19 cellular contexts compared by ENCODE assay signal in the genomic region with DNA sequence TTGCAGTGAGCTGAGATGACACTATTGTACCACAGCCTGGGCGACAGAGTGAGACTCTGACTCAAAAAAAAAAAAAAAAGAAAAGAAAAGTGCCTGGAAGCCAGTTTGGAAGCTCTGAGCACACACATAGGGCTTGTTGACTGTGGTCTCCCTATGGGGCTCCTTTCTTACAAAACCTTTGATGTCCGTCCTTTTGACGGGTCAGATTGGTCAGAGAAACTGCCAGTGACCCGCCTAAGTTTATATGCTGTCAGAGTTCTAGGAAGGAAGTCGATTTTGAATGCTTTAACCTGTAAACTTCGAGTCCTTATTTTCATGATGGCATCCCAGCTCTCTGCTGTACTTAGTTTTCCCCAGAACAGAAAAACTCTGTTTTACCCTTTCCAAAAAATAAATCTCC.
DNase-seq lines count a peak whose midpoint lies in the region; FAIRE-seq and TF ChIP-seq lines count a peak whose summit lies in the region.
"Had no signal": no experiment of that assay in that cellular context is flagged by ENCODE, and none has a peak within 500 bp of the region (broad histone marks: within the 10 kb centered on the region; RNA-seq: fewer than 3 reads in every experiment).

No MANE protein-coding gene starts in this region.

- H3K9ac ChIP-seq in endothelial cell of umbilical vein (replicated peaks; ENCODE audit: extremely low read depth, insufficient read depth, low read length) = no peak overlapping the region

- TF ChIP-seq EP300 in transverse colon (IDR thresholded peaks at IDR 0.05; ENCODE audit: low read depth) = no peak

- no peak overlapping the region for H3K4me3 Mint-ChIP-seq in CD8-positive, alpha-beta memory T cell
- H3K4me3 Mint-ChIP-seq: B cell; CD4-positive, alpha-beta T cell; HFFc6 had no signal

- TF ChIP-seq POLR2A in endothelial cell of umbilical vein (IDR thresholded peaks at IDR 0.05; ENCODE audit: low read depth, low read length) (no peak), transverse colon (IDR thresholded peaks at IDR 0.05) (no peak)

- WGBS in small intestine, 3 donors = 80 to 90% (median 89%) methylated on average over 6 of the region's 6 CpGs
- 81 to 82% methylated on average over 5 to 6 of the region's 6 CpGs for WGBS in transverse colon (ENCODE audit: low coverage in 1 of 2), 2 donors

- H3K9me3 Mint-ChIP-seq in CD8-positive, alpha-beta memory T cell = no peaks in the 10 kb centered on the region
- H3K9me3 Mint-ChIP-seq: CD4-positive, alpha-beta T cell; HFFc6 had no signal

- H3K27ac Mint-ChIP-seq in CD8-positive, alpha-beta memory T cell = no peak overlapping the region
- H3K27ac Mint-ChIP-seq: B cell; CD4-positive, alpha-beta T cell; HFFc6 had no signal

- H3K79me2 ChIP-seq in endothelial cell of umbilical vein (ENCODE audit: control insufficient read depth, insufficient read depth, low read length) = no peaks in the 10 kb centered on the region

- no peaks in the 10 kb centered on the region for H3K27me3 Mint-ChIP-seq in CD8-positive, alpha-beta memory T cell
- H3K27me3 Mint-ChIP-seq: B cell; CD4-positive, alpha-beta T cell had no signal

- TF ChIP-seq CTCF in left ventricle myocardium inferior (IDR thresholded peaks at IDR 0.05; ENCODE audit: borderline replicate concordance) = no peak
- no peak for TF ChIP-seq CTCF in endothelial cell of umbilical vein (IDR thresholded peaks at IDR 0.05; ENCODE audit: extremely low read depth in 1 of 2, insufficient read depth in 1 of 2, low read depth in 1 of 2, low read length in 2 of 2)
- no peak for TF ChIP-seq CTCF in transverse colon (IDR thresholded peaks at IDR 0.05)

- no peaks in the 10 kb centered on the region for H3K9me1 ChIP-seq in endothelial cell of umbilical vein (replicated peaks; ENCODE audit: control insufficient read depth, extremely low read depth, insufficient read depth, low read length)

- no peak overlapping the region for H2AFZ ChIP-seq in endothelial cell of umbilical vein (ENCODE audit: low read depth, low read length)

- POLR2A ChIA-PET in CD8-positive, alpha-beta memory T cell (lab: Charles Lee) = no interaction called here
- POLR2A ChIA-PET in endothelial cell of umbilical vein (lab: Charles Lee) = no interaction called here

- in situ Hi-C loops in transverse colon (cut with MboI; ENCODE audit: low pct_ligation_motif_present in 1 of 4, low pct_unique_long_range_greater_than_20kb in 1 of 4, low sequenced_read_pairs in 3 of 4) = no loop called here

- H3K36me3 ChIP-seq in left ventricle myocardium inferior (no peaks in the 10 kb centered on the region), endothelial cell of umbilical vein (ENCODE audit: control insufficient read depth in 2 of 2, extremely low read depth in 1 of 2, insufficient read depth in 2 of 2, low read length in 2 of 2) (no peaks in the 10 kb centered on the region), small intestine (ENCODE audit: control insufficient read depth in 2 of 2, insufficient read depth in 2 of 2, low read length in 2 of 2) (no peaks in the 10 kb centered on the region), transverse colon (no peaks in the 10 kb centered on the region)
- H3K36me3 ChIP-seq in CD8-positive, alpha-beta memory T cell (ENCODE audit: insufficient read depth, low read length) = no peaks in the 10 kb centered on the region

- H3K9me3 ChIP-seq in left ventricle myocardium inferior (replicated peaks) (no peaks in the 10 kb centered on the region), endothelial cell of umbilical vein (replicated peaks; ENCODE audit: control insufficient read depth, insufficient read depth, low read length) (no peaks in the 10 kb centered on the region), small intestine (ENCODE audit: control insufficient read depth, low read depth) (no peaks in the 10 kb centered on the region), transverse colon (no peaks in the 10 kb centered on the region)
- H3K9me3 ChIP-seq in CD8-positive, alpha-beta memory T cell (ENCODE audit: low read length) = no peaks in the 10 kb centered on the region

- dilution Hi-C loops in endothelial cell of umbilical vein (cut with MboI; ENCODE audit: extremely low pct_ligation_motif_present, low sequenced_read_pairs) = no loop called here

- peaks cover 1 to 10% (median 2%) of the 10 kb centered on the region in 3 donors for H3K36me3 Mint-ChIP-seq in CD8-positive, alpha-beta memory T cell

- H3K4me3 ChIP-seq in left ventricle myocardium inferior (peak overlapping the region; percentile 34), endothelial cell of umbilical vein (replicated peaks in 1 of 3; ENCODE audit: insufficient read depth in 1 of 3, low read depth in 1 of 3, low read length in 3 of 3) (no peak overlapping the region), small intestine (ENCODE audit: low read depth in 1 of 2, low read length in 2 of 2) (no peak overlapping the region), transverse colon (no peak overlapping the region)
- H3K4me3 ChIP-seq in CD8-positive, alpha-beta memory T cell (ENCODE audit: low read length) = no peak overlapping the region

- H3K4me2 ChIP-seq in endothelial cell of umbilical vein (ENCODE audit: insufficient read depth, low read length) = peak overlapping the region; percentile 22

- H3K27ac ChIP-seq in left ventricle myocardium inferior (replicated peaks) (peak overlapping the region; percentile 67), endothelial cell of umbilical vein (ENCODE audit: insufficient read depth, low read depth, low read length) (peak overlapping the region; percentile 24), small intestine (ENCODE audit: low read depth in 1 of 2, low read length in 1 of 2) (no peak overlapping the region), transverse colon (no peak overlapping the region)
- peak overlapping the region; percentile 55 for H3K27ac ChIP-seq in CD8-positive, alpha-beta memory T cell (ENCODE audit: low read depth, low read length)
- H3K27ac ChIP-seq: C4-2B, HL-60 had no signal

- no peaks in the 10 kb centered on the region for H3K27me3 ChIP-seq in left ventricle myocardium inferior (ENCODE audit: low read depth)
- no peaks in the 10 kb centered on the region for H3K27me3 ChIP-seq in CD8-positive, alpha-beta memory T cell (ENCODE audit: insufficient read depth, low read length, poor library complexity, severe bottlenecking)
- H3K27me3 ChIP-seq in endothelial cell of umbilical vein (ENCODE audit: control insufficient read depth in 2 of 2, insufficient read depth in 2 of 2, low read length in 2 of 2) = no peaks in the 10 kb centered on the region
- no peaks in the 10 kb centered on the region for H3K27me3 ChIP-seq in small intestine (ENCODE audit: control insufficient read depth in 2 of 2, insufficient read depth in 2 of 2, low read length in 2 of 2)
- H3K27me3 ChIP-seq in transverse colon = no peaks in the 10 kb centered on the region

- no TSS peak for BruUV-seq in endothelial cell of umbilical vein (replicated peaks; lab: Mats Ljungman, UMichigan)

- DNase-seq in left ventricle myocardium inferior (no peak), cardiac septum (ENCODE audit: low spot score) (no peak), endothelial cell of umbilical vein (ENCODE audit: low read depth, low spot score) (no peak), lung microvascular endothelial cell (ENCODE audit: low read depth in 2 of 2) (peak; percentile 23 to 54), small intestine (no peak), globus pallidus (ENCODE audit: low spot score) (no peak), transverse colon (no peak)
- DNase-seq in CD8-positive, alpha-beta memory T cell = no peak
- DNase-seq: CD4-positive, alpha-beta T cell; DMS153; DMS79; GDM1; GOT3; H7; HFFc6 had no signal

- no peaks in the 10 kb centered on the region for H4K20me1 ChIP-seq in endothelial cell of umbilical vein (replicated peaks; ENCODE audit: control insufficient read depth, extremely low read depth, insufficient read depth, low read length)

- peak; percentile 67 for FAIRE-seq in endothelial cell of umbilical vein (lab: Jason Lieb, UNC)
- FAIRE-seq in small intestine (lab: Jason Lieb, UNC) = no peak
- FAIRE-seq: GM12892 had no signal

- H3K4me1 Mint-ChIP-seq in CD8-positive, alpha-beta memory T cell = no peaks in the 10 kb centered on the region
- H3K4me1 Mint-ChIP-seq: B cell had no signal

- peaks cover 19% of the 10 kb centered on the region for H3K4me1 ChIP-seq in left ventricle myocardium inferior
- H3K4me1 ChIP-seq in CD8-positive, alpha-beta memory T cell (ENCODE audit: insufficient read depth, low read length) = no peaks in the 10 kb centered on the region
- H3K4me1 ChIP-seq in endothelial cell of umbilical vein (ENCODE audit: control insufficient read depth, extremely low read depth, insufficient read depth, low read length) = peaks cover 4% of the 10 kb centered on the region
- no peaks in the 10 kb centered on the region for H3K4me1 ChIP-seq in small intestine (ENCODE audit: control insufficient read depth in 2 of 2, insufficient read depth in 1 of 2, low read depth in 1 of 2, low read length in 1 of 2)
- no peaks in the 10 kb centered on the region for H3K4me1 ChIP-seq in transverse colon

- CTCF ChIA-PET in CD8-positive, alpha-beta memory T cell (lab: Charles Lee) = no interaction called here
- CTCF ChIA-PET in endothelial cell of umbilical vein (lab: Charles Lee) = interaction anchor here (1.3 to 1.7 kb wide), 2 partner anchors 9 to 48 kb away, joined by 4 to 7 read pairs; no protein-coding TSS in a partner anchor

- intact Hi-C loops in left ventricle myocardium inferior (cut with micrococcal nuclease) = no loop called here
- intact Hi-C loops in cardiac septum (cut with DNase I) = no loop called here
- intact Hi-C loops in endothelial cell of umbilical vein (cut with micrococcal nuclease) = no loop called here
- intact Hi-C loops in transverse colon (cut with DNase I; ENCODE audit: low total_unique reads) = no loop called here

TF ChIP-seq in endothelial cell of umbilical vein, 7 proteins besides CTCF, POLR2A, EP300 and RAD21:
- no peak for TF ChIP-seq FOS (IDR thresholded peaks at IDR 0.05; ENCODE audit: borderline replicate concordance, insufficient read depth, low read length)
- TF ChIP-seq, protein P1, sequence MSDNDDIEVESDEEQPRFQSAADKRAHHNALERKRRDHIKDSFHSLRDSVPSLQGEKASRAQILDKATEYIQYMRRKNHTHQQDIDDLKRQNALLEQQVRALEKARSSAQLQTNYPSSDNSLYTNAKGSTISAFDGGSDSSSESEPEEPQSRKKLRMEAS (IDR thresholded peaks at IDR 0.05; ENCODE audit: insufficient read depth, insufficient read length) = no peak
- no peak for TF ChIP-seq JUN (IDR thresholded peaks at IDR 0.05; ENCODE audit: borderline replicate concordance, insufficient read depth, insufficient read length, low read depth)
- no peak for TF ChIP-seq MYC (IDR thresholded peaks at IDR 0.05; ENCODE audit: low read depth, low read length)
- no peak for TF ChIP-seq GATA2 (IDR thresholded peaks at IDR 0.05; ENCODE audit: insufficient read depth, insufficient read length, low read depth, low read length)
- TF ChIP-seq EZH2 (IDR thresholded peaks at IDR 0.05; ENCODE audit: borderline replicate concordance, low read depth, low read length, severe bottlenecking) = no peak
- no peak for TF ChIP-seq POLR2AphosphoS5 (IDR thresholded peaks at IDR 0.05; ENCODE audit: insufficient read depth, low read depth, low read length)

Comparison
In these comparisons a context has a peak if more than half of its experiments do, and no peak if none do; other contexts are left out.
1. DNase-seq: peak in lung microvascular endothelial cell (2 of 2); none in left ventricle myocardium inferior (single experiment), cardiac septum (single experiment), CD8-positive, alpha-beta memory T cell (0 of 5), endothelial cell of umbilical vein (single experiment), small intestine (single experiment), globus pallidus (single experiment) and transverse colon (single experiment).
2. H3K27ac ChIP-seq: peak in left ventricle myocardium inferior (single experiment), CD8-positive, alpha-beta memory T cell (single experiment) and endothelial cell of umbilical vein (single experiment); none in small intestine (0 of 2) and transverse colon (0 of 4).